In the genomic region with DNA sequence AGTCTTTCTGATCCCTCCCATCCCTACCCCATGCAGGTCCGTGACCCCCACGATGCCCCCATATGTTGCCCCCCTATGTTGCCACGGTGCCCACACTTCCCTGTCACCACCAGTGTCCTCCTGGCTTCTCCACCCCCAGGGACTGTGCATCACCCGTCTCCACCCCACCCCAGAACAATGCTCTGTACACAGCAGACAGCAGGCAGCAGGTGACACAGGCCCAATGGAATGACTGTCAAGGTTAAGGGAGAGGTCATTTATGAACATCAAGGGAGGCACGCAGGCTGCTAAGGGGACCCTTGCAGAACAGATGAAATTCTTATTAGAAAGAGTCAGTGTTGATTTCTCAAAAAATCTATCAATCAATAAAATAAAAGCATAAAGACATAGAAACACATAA, we compare ENCODE assay signal across 20 cellular contexts.
"Had no signal": no experiment of that assay in that cellular context is flagged by ENCODE, and none has a peak within 500 bp of the region (broad histone marks: within the 10 kb centered on the region; RNA-seq: fewer than 3 reads in every experiment).

No MANE protein-coding gene starts in this region.

- H3K27ac ChIP-seq: body of pancreas, cardiac muscle cell, sigmoid colon, upper lobe of left lung had no signal

- H3K4me1 ChIP-seq: body of pancreas, sigmoid colon had no signal

- H3K4me3 ChIP-seq: body of pancreas, cardiac muscle cell, lung, sigmoid colon, upper lobe of left lung had no signal

- H3K27me3 ChIP-seq: body of pancreas, cardiac muscle cell, sigmoid colon, upper lobe of left lung had no signal

- ATAC-seq: activated CD8-positive, alpha-beta memory T cell treated with anti-CD3 and anti-CD28 coated beads, Interleukin-2, amount 10 ng/mL, durations not matched to agents 7 days and 5 days; activated CD8-positive, alpha-beta T cell treated with anti-CD3 and anti-CD28 coated beads for 36 hours; body of pancreas; left lobe of liver; T-helper 17 cell had no signal

- H3K9me3 ChIP-seq: body of pancreas, sigmoid colon, upper lobe of left lung had no signal

- DNase-seq: activated CD4-positive, alpha-beta T cell treated with anti-CD3 and anti-CD28 coated beads for 48 hours; activated CD8-positive, alpha-beta memory T cell treated with anti-CD3 and anti-CD28 coated beads, Interleukin-2, amount 10 ng/mL, durations not matched to agents 7 days and 5 days; activated CD8-positive, alpha-beta T cell treated with anti-CD3 and anti-CD28 coated beads for 36 hours; activated gamma-delta T cell treated with Interleukin-2 at 50 U/mL for 16 hours; activated T-cell treated with anti-CD3 and anti-CD28 coated beads for 4 hours; body of pancreas; effector CD4-positive, alpha-beta T cell; foreskin melanocyte; kidney; naive B cell; occipital lobe; sigmoid colon; stimulated activated CD4-positive, alpha-beta T cell treated with anti-CD3 and anti-CD28 coated beads, Interleukin-2, amount 100 ng/mL, for 48 hours; stimulated activated naive CD4-positive, alpha-beta T cell; T-helper 17 cell; upper lobe of left lung had no signal

- H3K36me3 ChIP-seq: cardiac muscle cell, sigmoid colon, upper lobe of left lung had no signal

- FAIRE-seq: endometrium, kidney had no signal
